In the genomic region with DNA sequence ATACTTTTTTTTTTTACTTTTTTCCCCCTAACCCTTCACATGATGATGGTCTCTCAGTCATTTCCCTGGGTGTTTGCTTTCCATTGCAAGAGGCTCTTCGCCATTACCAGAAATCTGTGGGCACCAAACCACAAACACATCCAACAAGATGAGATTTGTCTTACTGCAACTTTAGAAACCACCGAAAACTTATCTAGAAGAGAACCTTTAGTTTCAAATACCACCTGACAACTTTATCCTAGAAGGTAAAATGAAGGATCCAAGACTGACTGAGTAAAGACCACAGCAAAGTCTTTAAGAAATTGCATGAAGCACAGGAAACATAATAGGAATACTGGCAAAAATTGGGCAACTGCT, we compare ENCODE assay signal across 30 cellular contexts.
"Had no signal": no experiment of that assay in that cellular context is flagged by ENCODE, and none has a peak within 500 bp of the region (broad histone marks: within the 10 kb centered on the region; RNA-seq: fewer than 3 reads in every experiment).

No MANE protein-coding gene starts in this region.

- H3K36me3 ChIP-seq: adrenal gland, ascending aorta, cardiac muscle cell, left lung, lower lobe of right lung, neural progenitor cell, sigmoid colon, stomach, thyroid gland, upper lobe of right lung had no signal

- H3K27me3 Mint-ChIP-seq: activated naive CD8-positive, alpha-beta T cell; naive thymus-derived CD8-positive, alpha-beta T cell; stimulated activated memory B cell treated with anti-CD40 and anti-IgM and Interleukin-4, amounts not matched to agents 10 μg/mL and 1 μg/mL and 100 μg/mL, for 72 hours had no signal

- H3K36me3 Mint-ChIP-seq: activated naive CD8-positive, alpha-beta T cell; brain; naive thymus-derived CD8-positive, alpha-beta T cell; neural progenitor cell; stimulated activated memory B cell treated with anti-CD40 and anti-IgM and Interleukin-4, amounts not matched to agents 10 μg/mL and 1 μg/mL and 100 μg/mL, for 72 hours had no signal

- H3K4me2 ChIP-seq: neural progenitor cell had no signal

- ATAC-seq: left lung; lower lobe of right lung; naive thymus-derived CD8-positive, alpha-beta T cell; psoas muscle; stimulated activated memory B cell treated with anti-CD40 and anti-IgM and Interleukin-4, amounts not matched to agents 10 μg/mL and 1 μg/mL and 100 μg/mL, for 72 hours; upper lobe of right lung had no signal

- DNase-seq: activated CD4-positive, alpha-beta T cell treated with anti-CD3 and anti-CD28 coated beads for 4 hours; activated CD4-positive, alpha-beta T cell treated with anti-CD3 and anti-CD28 coated beads, Interleukin-2, amount 50 U/mL, for 4 hours; activated CD4-positive, CD25-positive, alpha-beta regulatory T cell; activated effector memory CD4-positive, alpha-beta T cell treated with Interleukin-2 at 50 U/mL for 16 hours; activated naive CD4-positive, alpha-beta T cell treated with Interleukin-2 at 50 U/mL for 16 hours; adrenal gland; dorsolateral prefrontal cortex; effector memory CD4-positive, alpha-beta T cell; left lung; lower lobe of right lung; mesenchymal stem cell; naive thymus-derived CD8-positive, alpha-beta T cell; occipital lobe; psoas muscle; sigmoid colon; stimulated activated CD4-positive, alpha-beta T cell treated with anti-CD3 and anti-CD28 coated beads, Interleukin-4, amount 100 ng/mL, for 4 hours; stimulated activated CD8-positive, alpha-beta memory T cell treated with anti-CD3 and anti-CD28 coated beads, Interleukin-4, amount 100 ng/mL, for 48 hours; stomach; thyroid gland; upper lobe of right lung had no signal

- H3K4me3 Mint-ChIP-seq: activated naive CD8-positive, alpha-beta T cell; brain; naive thymus-derived CD8-positive, alpha-beta T cell; neural progenitor cell; stimulated activated memory B cell treated with anti-CD40 and anti-IgM and Interleukin-4, amounts not matched to agents 10 μg/mL and 1 μg/mL and 100 μg/mL, for 72 hours had no signal

- H3K4me1 Mint-ChIP-seq: brain; naive thymus-derived CD8-positive, alpha-beta T cell; stimulated activated memory B cell treated with anti-CD40 and anti-IgM and Interleukin-4, amounts not matched to agents 10 μg/mL and 1 μg/mL and 100 μg/mL, for 72 hours had no signal

- H3K4me3 ChIP-seq: adrenal gland, ascending aorta, cardiac muscle cell, coronary artery, dorsolateral prefrontal cortex, left lung, lower lobe of right lung, neural progenitor cell, psoas muscle, sigmoid colon, stomach, thyroid gland, upper lobe of right lung had no signal

- H3K27ac ChIP-seq: adrenal gland, ascending aorta, cardiac muscle cell, coronary artery, dorsolateral prefrontal cortex, left lung, lower lobe of right lung, neural progenitor cell, parathyroid adenoma, psoas muscle, sigmoid colon, stomach, thyroid gland, upper lobe of right lung had no signal

- H3K9me3 Mint-ChIP-seq: brain; neural progenitor cell; stimulated activated memory B cell treated with anti-CD40 and anti-IgM and Interleukin-4, amounts not matched to agents 10 μg/mL and 1 μg/mL and 100 μg/mL, for 72 hours had no signal

- H3K4me1 ChIP-seq: adrenal gland, ascending aorta, left lung, lower lobe of right lung, psoas muscle, sigmoid colon, stomach, thyroid gland, upper lobe of right lung had no signal

- H3K27me3 ChIP-seq: adrenal gland, ascending aorta, cardiac muscle cell, left lung, neural progenitor cell, sigmoid colon, stomach, thyroid gland, upper lobe of right lung had no signal

- H3K79me2 ChIP-seq: parathyroid adenoma had no signal

- H2AFZ ChIP-seq: neural progenitor cell, parathyroid adenoma had no signal

- H3K9ac ChIP-seq: neural progenitor cell, parathyroid adenoma had no signal

- H3K9me3 ChIP-seq: adrenal gland, ascending aorta, left lung, lower lobe of right lung, psoas muscle, sigmoid colon, stomach, thyroid gland, upper lobe of right lung had no signal

- FAIRE-seq: frontal cortex, small intestine had no signal

- H3K27ac Mint-ChIP-seq: activated naive CD8-positive, alpha-beta T cell; brain; neural progenitor cell; stimulated activated memory B cell treated with anti-CD40 and anti-IgM and Interleukin-4, amounts not matched to agents 10 μg/mL and 1 μg/mL and 100 μg/mL, for 72 hours had no signal
